ENCODE assay signal across 24 cellular contexts in genomic region chr5:150224483-150225027, GRCh38. TPM values are rescaled to one million over a fixed set of nuclear protein-coding genes. Genes with fewer than 3 reads are reported as not detected.
DNase-seq lines count a peak whose midpoint lies in the region; ATAC-seq and TF ChIP-seq lines count a peak whose summit lies in the region.
"Had no signal": no experiment of that assay in that cellular context is flagged by ENCODE, and none has a peak within 500 bp of the region (broad histone marks: within the 10 kb centered on the region; RNA-seq: fewer than 3 reads in every experiment).

No MANE protein-coding gene starts in this region.

- no peaks in the 10 kb centered on the region for H3K79me2 ChIP-seq in GM23338 (replicated peaks; ENCODE audit: insufficient read depth)

- no peak overlapping the region for H2AFZ ChIP-seq in GM23338
- H2AFZ ChIP-seq: PC-9 had no signal

- ATAC-seq in GM23338: no peak
- no peak for ATAC-seq in T-helper 17 cell
- ATAC-seq in left lung: no peak

- H3F3A ChIP-seq in GM23338 (replicated peaks; ENCODE audit: low read depth): no peaks in the 10 kb centered on the region

- CTCF ChIA-PET in activated naive CD4-positive, alpha-beta T cell treated with anti-CD3 and anti-CD28 coated beads for 36 hours (lab: Charles Lee): no interaction called here

- H3K27me3 Mint-ChIP-seq in GM23338 (ENCODE audit: insufficient read depth, low read depth, poor library complexity) (peaks cover 4% of the 10 kb centered on the region), T-helper 17 cell (peaks cover 17% of the 10 kb centered on the region)
- H3K27me3 Mint-ChIP-seq in activated naive CD4-positive, alpha-beta T cell treated with anti-CD3 and anti-CD28 coated beads for 36 hours (ENCODE audit: low read depth): no peaks in the 10 kb centered on the region

- no peaks in the 10 kb centered on the region for H3K9me2 ChIP-seq in GM23338 (ENCODE audit: insufficient read depth)

- no peak overlapping the region for H3K4me2 ChIP-seq in GM23338
- H3K4me2 ChIP-seq: PC-9 had no signal

- H3K27ac Mint-ChIP-seq in GM23338 (0 out of 2 replicates have a peak overlapping the region, but pooled peaks have one; percentile 36), T-helper 17 cell (peak overlapping the region; percentile 43)
- H3K27ac Mint-ChIP-seq in activated naive CD4-positive, alpha-beta T cell treated with anti-CD3 and anti-CD28 coated beads for 36 hours: no peak overlapping the region
- H3K27ac Mint-ChIP-seq: T-helper 1 cell treated with Interleukin-12 subunit alpha and Interleukin-12 subunit beta and Interleukin-4 antibody, amounts not matched to agents 30 μg/mL and 1 μg/mL, for 36 hours had no signal

- H3K36me3 Mint-ChIP-seq in GM23338 (ENCODE audit: low read depth): no peaks in the 10 kb centered on the region
- no peaks in the 10 kb centered on the region for H3K36me3 Mint-ChIP-seq in T-helper 17 cell (ENCODE audit: low read depth)
- no peaks in the 10 kb centered on the region for H3K36me3 Mint-ChIP-seq in activated naive CD4-positive, alpha-beta T cell treated with anti-CD3 and anti-CD28 coated beads for 36 hours (ENCODE audit: low read depth)
- H3K36me3 Mint-ChIP-seq: CD8-positive, alpha-beta memory T cell had no signal

- no peaks in the 10 kb centered on the region for H3K9me3 ChIP-seq in T-helper 17 cell (ENCODE audit: control insufficient read depth, low read length, poor library complexity, severe bottlenecking)
- no peaks in the 10 kb centered on the region for H3K9me3 ChIP-seq in left lung

- no peak for TF ChIP-seq CTCF in GM23338 (conservative IDR thresholded peaks at IDR 0.05; ENCODE audit: low read depth in 2 of 2)
- TF ChIP-seq CTCF in left lung (IDR thresholded peaks at IDR 0.05): no peak

- H3K9me3 Mint-ChIP-seq in GM23338: no peaks in the 10 kb centered on the region
- H3K9me3 Mint-ChIP-seq in activated naive CD4-positive, alpha-beta T cell treated with anti-CD3 and anti-CD28 coated beads for 36 hours: no peaks in the 10 kb centered on the region
- H3K9me3 Mint-ChIP-seq: CD8-positive, alpha-beta memory T cell; T-helper 1 cell treated with Interleukin-12 subunit alpha and Interleukin-12 subunit beta and Interleukin-4 antibody, amounts not matched to agents 30 μg/mL and 1 μg/mL, for 36 hours had no signal

- no peaks in the 10 kb centered on the region for H4K20me1 ChIP-seq in GM23338 (replicated peaks; ENCODE audit: insufficient read depth)

- DNase-seq in GM23338 (ENCODE audit: low spot score) (no peak), T-helper 17 cell (no peak), fibroblast of peridontal ligament (ENCODE audit: extremely low read depth) (peak; percentile 39), stromal cell of bone marrow (ENCODE audit: low read depth) (peak; percentile 20), NCI-H1105 treated with DMSO at 0.1 percent for 48 hours (lab: John Stamatoyannopoulos, UW) (no peak), NCI-H2029 (lab: John Stamatoyannopoulos, UW) (no peak), left lung (no peak)
- DNase-seq in activated naive CD4-positive, alpha-beta T cell treated with anti-CD3 and anti-CD28 coated beads for 36 hours: no peak
- DNase-seq: AML-193; C1 segment of cervical spinal cord; Calu3; CD8-positive, alpha-beta memory T cell; GF-D8; KG1; MV-4-11; NCI-H1694; NCI-H2081 treated with DMSO at 0.1 percent for 48 hours; NCI-H510A treated with DMSO at 0.1 percent for 48 hours; NCI-H748 treated with DMSO at 0.1 percent for 48 hours; PC-9; RPMI8226; SHP77 had no signal

- H3K27me3 ChIP-seq in GM23338 (ENCODE audit: insufficient read depth) (no peaks in the 10 kb centered on the region), left lung (peaks cover 0 to 8% of the 10 kb centered on the region in 2 donors)

- no peaks in the 10 kb centered on the region; the same call in 2 of the 3 replicates for H3K4me1 Mint-ChIP-seq in GM23338
- H3K4me1 Mint-ChIP-seq in T-helper 17 cell: no peaks in the 10 kb centered on the region
- no peaks in the 10 kb centered on the region for H3K4me1 Mint-ChIP-seq in activated naive CD4-positive, alpha-beta T cell treated with anti-CD3 and anti-CD28 coated beads for 36 hours (ENCODE audit: low read depth)
- H3K4me1 Mint-ChIP-seq: CD8-positive, alpha-beta memory T cell had no signal

- H3K36me3 ChIP-seq in GM23338 (ENCODE audit: insufficient read depth) (no peaks in the 10 kb centered on the region), left lung (no peaks in the 10 kb centered on the region)

- H3K4me3 Mint-ChIP-seq in GM23338 (no peak overlapping the region), T-helper 17 cell (no peak overlapping the region)
- no peak overlapping the region for H3K4me3 Mint-ChIP-seq in activated naive CD4-positive, alpha-beta T cell treated with anti-CD3 and anti-CD28 coated beads for 36 hours
- H3K4me3 Mint-ChIP-seq: CD8-positive, alpha-beta memory T cell; T-helper 1 cell treated with Interleukin-12 subunit alpha and Interleukin-12 subunit beta and Interleukin-4 antibody, amounts not matched to agents 30 μg/mL and 1 μg/mL, for 36 hours had no signal

- intact Hi-C loops in activated naive CD4-positive, alpha-beta T cell treated with anti-CD3 and anti-CD28 coated beads for 36 hours (cut with micrococcal nuclease): no loop called here
- intact Hi-C loops in left lung (cut with DNase I): no loop called here

- H3K4me1 ChIP-seq in GM23338 (ENCODE audit: insufficient read depth) (no peaks in the 10 kb centered on the region), left lung (no peaks in the 10 kb centered on the region)

- H3K27ac ChIP-seq in GM23338 (ENCODE audit: low read depth) (no peak overlapping the region), left lung (no peak overlapping the region)
- H3K27ac ChIP-seq: PC-9 had no signal

- H3K4me3 ChIP-seq in GM23338 (no peak overlapping the region), left lung (no peak overlapping the region)
- H3K4me3 ChIP-seq: PC-9 had no signal

TF ChIP-seq in GM23338, 12 proteins besides CTCF, POLR2A, EP300 and RAD21:
- TF ChIP-seq EZH2 (IDR thresholded peaks at IDR 0.05; ENCODE audit: low read depth, unreplicated experiment) (no peak), ZNF114 (CRISPR knock-in tag; IDR thresholded peaks at IDR 0.05) (no peak), JUNB (IDR thresholded peaks at IDR 0.05; ENCODE audit: unreplicated experiment) (no peak), STAT1 (IDR thresholded peaks at IDR 0.05; ENCODE audit: unreplicated experiment) (no peak), POLR2AphosphoS5 (IDR thresholded peaks at IDR 0.05; ENCODE audit: low read depth) (no peak), NANOG (IDR thresholded peaks at IDR 0.05; ENCODE audit: borderline replicate concordance) (no peak), ZNF331 (CRISPR knock-in tag; IDR thresholded peaks at IDR 0.05; ENCODE audit: low read depth) (no peak), EZH2phosphoT487 (IDR thresholded peaks at IDR 0.05; ENCODE audit: unreplicated experiment) (no peak), ETS1 (IDR thresholded peaks at IDR 0.05) (no peak), CREB1 (CRISPR knock-in tag; IDR thresholded peaks at IDR 0.05; ENCODE audit: low read depth) (no peak)

RNA-seq across cellular contexts. Expression of gene SLC6A7, which starts 34.7 kb away (rescaled TPM):
- not detected in 2 replicates for total RNA-seq in GM23338 (2014; rRNA removed; shearing (Covaris generic))
- not detected in 2 replicates for polyA plus RNA-seq in GM23338 (2016; fragmentation: Nextera tagmentation; extraction: Ambion mirVana)
- total RNA-seq in T-helper 17 cell: not detected
- not detected for total RNA-seq in activated naive CD4-positive, alpha-beta T cell treated with anti-CD3 and anti-CD28 coated beads for 36 hours
- not detected for total RNA-seq in left lung
- total RNA-seq: Calu3; CD8-positive, alpha-beta memory T cell; PC-9 had no signal
- polyA plus RNA-seq: CD8-positive, alpha-beta memory T cell had no signal

RNA-seq across cellular contexts. Expression of gene CDX1, which starts 58.0 kb away (rescaled TPM):
- not detected in 2 replicates for total RNA-seq in GM23338 (2014; rRNA removed; shearing (Covaris generic))
- not detected in 2 replicates for polyA plus RNA-seq in GM23338 (2016; fragmentation: Nextera tagmentation; extraction: Ambion mirVana)
- total RNA-seq in T-helper 17 cell (not detected), left lung (under 1 TPM in 1 of 2 donors, not detected in 1; 0.52 TPM)
- not detected for total RNA-seq in activated naive CD4-positive, alpha-beta T cell treated with anti-CD3 and anti-CD28 coated beads for 36 hours
- total RNA-seq: Calu3; CD8-positive, alpha-beta memory T cell; H1; PC-9 had no signal
- polyA plus RNA-seq: CD8-positive, alpha-beta memory T cell; H1 had no signal

Comparison
In these comparisons a context has a peak if more than half of its experiments do, and no peak if none do; other contexts are left out.
1. DNase-seq: peak in fibroblast of peridontal ligament (single experiment) and stromal cell of bone marrow (single experiment); none in GM23338 (single experiment), T-helper 17 cell (0 of 3), activated naive CD4-positive, alpha-beta T cell treated with anti-CD3 and anti-CD28 coated beads for 36 hours (single experiment), NCI-H1105 treated with DMSO at 0.1 percent for 48 hours (single experiment), NCI-H2029 (single experiment) and left lung (0 of 2).